27 cellular contexts compared by ENCODE assay signal in genomic region chr13:59722580-59722900, GRCh38.
DNase-seq lines count a peak whose midpoint lies in the region; ATAC-seq and TF ChIP-seq lines count a peak whose summit lies in the region.
"Had no signal": no experiment of that assay in that cellular context is flagged by ENCODE, and none has a peak within 500 bp of the region (broad histone marks: within the 10 kb centered on the region; RNA-seq: fewer than 3 reads in every experiment).

No MANE protein-coding gene starts in this region.

- no peaks in the 10 kb centered on the region for H3K27me3 Mint-ChIP-seq in activated CD8-positive, alpha-beta T cell treated with anti-CD3 and anti-CD28 coated beads, Interleukin-2, amount 10 ng/mL, durations not matched to agents 7 days and 5 days (ENCODE audit: low read depth)
- H3K27me3 Mint-ChIP-seq in activated CD8-positive, alpha-beta T cell treated with anti-CD3 and anti-CD28 coated beads for 36 hours = no peaks in the 10 kb centered on the region
- H3K27me3 Mint-ChIP-seq in neural crest cell (ENCODE audit: low read depth) = no peaks in the 10 kb centered on the region
- H3K27me3 Mint-ChIP-seq: activated CD8-positive, alpha-beta memory T cell treated with anti-CD3 and anti-CD28 coated beads, Interleukin-2, amount 10 ng/mL, durations not matched to agents 7 days and 5 days; activated T-helper 17 cell treated with anti-CD3 and anti-CD28 coated beads, Interleukin-2, amount 50 U/mL, for 72 hours; progenitor cell of endocrine pancreas; T-helper 17 cell had no signal

- no peaks in the 10 kb centered on the region for H3K9me3 Mint-ChIP-seq in activated CD8-positive, alpha-beta T cell treated with anti-CD3 and anti-CD28 coated beads, Interleukin-2, amount 10 ng/mL, durations not matched to agents 7 days and 5 days (ENCODE audit: insufficient read depth)
- no peaks in the 10 kb centered on the region for H3K9me3 Mint-ChIP-seq in activated CD8-positive, alpha-beta T cell treated with anti-CD3 and anti-CD28 coated beads for 36 hours
- no peaks in the 10 kb centered on the region for H3K9me3 Mint-ChIP-seq in neural crest cell
- H3K9me3 Mint-ChIP-seq: activated T-helper 17 cell treated with anti-CD3 and anti-CD28 coated beads, Interleukin-2, amount 50 U/mL, for 72 hours; CD8-positive, alpha-beta T cell had no signal

- H3K4me1 Mint-ChIP-seq in activated CD8-positive, alpha-beta T cell treated with anti-CD3 and anti-CD28 coated beads, Interleukin-2, amount 10 ng/mL, durations not matched to agents 7 days and 5 days (ENCODE audit: low read depth) = peaks cover 12% of the 10 kb centered on the region
- peaks cover 6% of the 10 kb centered on the region for H3K4me1 Mint-ChIP-seq in activated CD8-positive, alpha-beta T cell treated with anti-CD3 and anti-CD28 coated beads for 36 hours (ENCODE audit: low read depth)
- no peaks in the 10 kb centered on the region for H3K4me1 Mint-ChIP-seq in neural crest cell
- H3K4me1 Mint-ChIP-seq: activated T-helper 17 cell treated with anti-CD3 and anti-CD28 coated beads, Interleukin-2, amount 50 U/mL, for 72 hours had no signal

- H3K9me3 ChIP-seq in Karpas-422 (ENCODE audit: low read length) (no peaks in the 10 kb centered on the region), adrenal gland (replicated peaks in 1 of 3) (no peaks in the 10 kb centered on the region)
- H3K9me3 ChIP-seq: gastrocnemius medialis, vagina had no signal

- no peak overlapping the region for H3K4me3 ChIP-seq in Karpas-422 (ENCODE audit: low read length)
- H3K4me3 ChIP-seq in adrenal gland = no peak overlapping the region
- H3K4me3 ChIP-seq: gastrocnemius medialis, K562, smooth muscle cell, vagina had no signal

- intact Hi-C loops in activated CD8-positive, alpha-beta T cell treated with anti-CD3 and anti-CD28 coated beads for 36 hours (cut with micrococcal nuclease) = no loop called here
- intact Hi-C loops in adrenal gland (cut with DNase I) = no loop called here

- 82 to 90% (median 87%) methylated on average over 2 of the region's 2 CpGs for WGBS in adrenal gland, 4 donors

- no peaks in the 10 kb centered on the region for H4K20me1 ChIP-seq in Karpas-422 (ENCODE audit: insufficient read depth, low read depth, low read length)

- no peaks in the 10 kb centered on the region for H3K79me2 ChIP-seq in Karpas-422 (ENCODE audit: low read length)

- H3K36me3 ChIP-seq in Karpas-422 (ENCODE audit: insufficient read depth, low read length) = no peaks in the 10 kb centered on the region
- H3K36me3 ChIP-seq in adrenal gland (replicated peaks in 1 of 2) = no peaks in the 10 kb centered on the region
- H3K36me3 ChIP-seq: gastrocnemius medialis, vagina had no signal

- no peaks in the 10 kb centered on the region for H3K36me3 Mint-ChIP-seq in activated CD8-positive, alpha-beta T cell treated with anti-CD3 and anti-CD28 coated beads, Interleukin-2, amount 10 ng/mL, durations not matched to agents 7 days and 5 days (ENCODE audit: low read depth)
- H3K36me3 Mint-ChIP-seq in activated CD8-positive, alpha-beta T cell treated with anti-CD3 and anti-CD28 coated beads for 36 hours (ENCODE audit: low read depth) = no peaks in the 10 kb centered on the region
- no peaks in the 10 kb centered on the region for H3K36me3 Mint-ChIP-seq in neural crest cell (ENCODE audit: low read depth)
- H3K36me3 Mint-ChIP-seq: activated CD8-positive, alpha-beta memory T cell treated with anti-CD3 and anti-CD28 coated beads, Interleukin-2, amount 10 ng/mL, durations not matched to agents 7 days and 5 days; CD8-positive, alpha-beta T cell had no signal

- H3K4me2 ChIP-seq in Karpas-422 (ENCODE audit: low read depth, low read length, poor library complexity, severe bottlenecking) = no peak overlapping the region
- H3K4me2 ChIP-seq: smooth muscle cell had no signal

- POLR2A ChIA-PET in activated CD8-positive, alpha-beta T cell treated with anti-CD3 and anti-CD28 coated beads, Interleukin-2, amount 10 ng/mL, durations not matched to agents 7 days and 5 days (lab: Charles Lee) = no interaction called here
- POLR2A ChIA-PET in activated CD8-positive, alpha-beta T cell treated with anti-CD3 and anti-CD28 coated beads for 36 hours (lab: Charles Lee) = no interaction called here

- no peak overlapping the region for H2AFZ ChIP-seq in Karpas-422 (ENCODE audit: low read length)

- no peak overlapping the region for H3K4me3 Mint-ChIP-seq in activated CD8-positive, alpha-beta T cell treated with anti-CD3 and anti-CD28 coated beads, Interleukin-2, amount 10 ng/mL, durations not matched to agents 7 days and 5 days
- H3K4me3 Mint-ChIP-seq in activated CD8-positive, alpha-beta T cell treated with anti-CD3 and anti-CD28 coated beads for 36 hours = no peak overlapping the region
- H3K4me3 Mint-ChIP-seq in neural crest cell = no peak overlapping the region
- H3K4me3 Mint-ChIP-seq: activated CD8-positive, alpha-beta memory T cell treated with anti-CD3 and anti-CD28 coated beads, Interleukin-2, amount 10 ng/mL, durations not matched to agents 7 days and 5 days; activated T-helper 17 cell treated with anti-CD3 and anti-CD28 coated beads, Interleukin-2, amount 50 U/mL, for 72 hours; CD8-positive, alpha-beta T cell; T-helper 17 cell had no signal

- TF ChIP-seq CTCF in activated CD8-positive, alpha-beta T cell treated with anti-CD3 and anti-CD28 coated beads for 36 hours (IDR thresholded peaks at IDR 0.05) = no peak
- no peak for TF ChIP-seq CTCF in neural crest cell (conservative IDR thresholded peaks at IDR 0.05)
- TF ChIP-seq CTCF in adrenal gland (IDR thresholded peaks at IDR 0.05) = no peak

- H3K27ac Mint-ChIP-seq in activated CD8-positive, alpha-beta T cell treated with anti-CD3 and anti-CD28 coated beads, Interleukin-2, amount 10 ng/mL, durations not matched to agents 7 days and 5 days = peak overlapping the region; percentile 70
- H3K27ac Mint-ChIP-seq in activated CD8-positive, alpha-beta T cell treated with anti-CD3 and anti-CD28 coated beads for 36 hours = no peak overlapping the region
- H3K27ac Mint-ChIP-seq in neural crest cell (ENCODE audit: unreplicated experiment) = peak overlapping the region; percentile 84
- H3K27ac Mint-ChIP-seq: activated CD8-positive, alpha-beta memory T cell treated with anti-CD3 and anti-CD28 coated beads, Interleukin-2, amount 10 ng/mL, durations not matched to agents 7 days and 5 days; activated T-helper 17 cell treated with anti-CD3 and anti-CD28 coated beads, Interleukin-2, amount 50 U/mL, for 72 hours; CD8-positive, alpha-beta T cell; progenitor cell of endocrine pancreas; T-helper 17 cell had no signal

- no peak for TF ChIP-seq POLR2A in adrenal gland (IDR thresholded peaks at IDR 0.05)

- H3K9me2 ChIP-seq in Karpas-422 (replicated peaks; ENCODE audit: insufficient read depth, low read length) = no peaks in the 10 kb centered on the region

- ATAC-seq in activated CD8-positive, alpha-beta T cell treated with anti-CD3 and anti-CD28 coated beads, Interleukin-2, amount 10 ng/mL, durations not matched to agents 7 days and 5 days = peak; percentile 63
- ATAC-seq in activated CD8-positive, alpha-beta T cell treated with anti-CD3 and anti-CD28 coated beads for 36 hours = no peak
- peak; percentile 72 for ATAC-seq in GM21423 (IDR thresholded peaks at IDR 0.05; ENCODE audit: unreplicated experiment)
- ATAC-seq: activated CD8-positive, alpha-beta memory T cell treated with anti-CD3 and anti-CD28 coated beads, Interleukin-2, amount 10 ng/mL, durations not matched to agents 7 days and 5 days; activated T-helper 17 cell treated with anti-CD3 and anti-CD28 coated beads, Interleukin-2, amount 50 U/mL, for 72 hours; CD8-positive, alpha-beta T cell; gastrocnemius medialis; K562; PC-3; T-helper 17 cell had no signal

- DNase-seq in activated CD8-positive, alpha-beta T cell treated with anti-CD3 and anti-CD28 coated beads, Interleukin-2, amount 10 ng/mL, durations not matched to agents 7 days and 5 days = peak; percentile 25
- DNase-seq in activated CD8-positive, alpha-beta T cell treated with anti-CD3 and anti-CD28 coated beads for 36 hours = no peak
- peak; percentile 5 for DNase-seq in SW480 (ENCODE audit: low spot score)
- no peak for DNase-seq in neural crest cell (ENCODE audit: low read depth, low spot score)
- no peak for DNase-seq in Karpas-422
- DNase-seq in adrenal gland = no peak
- no peak for DNase-seq in mesenteric fat pad (ENCODE audit: low spot score)
- DNase-seq: activated CD8-positive, alpha-beta memory T cell treated with anti-CD3 and anti-CD28 coated beads, Interleukin-2, amount 10 ng/mL, durations not matched to agents 7 days and 5 days; amygdala; caudate nucleus; CD8-positive, alpha-beta T cell; erythroblast; gastrocnemius medialis; kidney glomerular epithelial cell; mesenchymal stem cell; NCI-H526 treated with DMSO at 0.1 percent for 48 hours; PC-3; SHP77 treated with DMSO at 0.1 percent for 48 hours; stimulated activated CD4-positive, alpha-beta T cell treated with anti-CD3 and anti-CD28 coated beads, Interleukin-4, amount 100 ng/mL, for 4 hours; substantia nigra; T-helper 17 cell had no signal

- CTCF ChIA-PET in activated CD8-positive, alpha-beta T cell treated with anti-CD3 and anti-CD28 coated beads, Interleukin-2, amount 10 ng/mL, durations not matched to agents 7 days and 5 days (lab: Charles Lee) = no interaction called here
- CTCF ChIA-PET in activated CD8-positive, alpha-beta T cell treated with anti-CD3 and anti-CD28 coated beads for 36 hours (lab: Charles Lee) = interaction anchor here (1.4 kb wide), 1 partner anchor 41 kb away, joined by 4 read pairs; no protein-coding TSS in a partner anchor

- no peak overlapping the region for H3K27ac ChIP-seq in Karpas-422 (ENCODE audit: low read length)
- H3K27ac ChIP-seq in adrenal gland = no peak overlapping the region
- H3K27ac ChIP-seq: gastrocnemius medialis, vagina had no signal

- H3K27me3 ChIP-seq in Karpas-422 (ENCODE audit: low read length) (no peaks in the 10 kb centered on the region), adrenal gland (no peaks in the 10 kb centered on the region)
- H3K27me3 ChIP-seq: gastrocnemius medialis, vagina had no signal

- H3K4me1 ChIP-seq in Karpas-422 (ENCODE audit: low read length) (0 out of 2 replicates have a peak, but pooled peaks cover 3% of the 10 kb centered on the region), adrenal gland (replicated peaks in 1 of 2) (no peaks in the 10 kb centered on the region)
- H3K4me1 ChIP-seq: gastrocnemius medialis, vagina had no signal

- no peak overlapping the region for H3K9ac ChIP-seq in Karpas-422 (ENCODE audit: low read length)

Comparison
In these comparisons a context has a peak if more than half of its experiments do, and no peak if none do; other contexts are left out.
1. DNase-seq: peak in activated CD8-positive, alpha-beta T cell treated with anti-CD3 and anti-CD28 coated beads, Interleukin-2, amount 10 ng/mL, durations not matched to agents 7 days and 5 days (single experiment) and SW480 (single experiment); none in activated CD8-positive, alpha-beta T cell treated with anti-CD3 and anti-CD28 coated beads for 36 hours (single experiment), neural crest cell (single experiment), Karpas-422 (single experiment), adrenal gland (0 of 7) and mesenteric fat pad (single experiment).